Comparison of ENCODE assay signal across 8 cellular contexts in genomic region chr17:80264048-80264792, GRCh38. TPM values are rescaled to one million over a fixed set of nuclear protein-coding genes. Genes with fewer than 3 reads are reported as not detected.
A peak's percentile ranks its signal among the peaks of the same experiment; 100 is the strongest.
DNase-seq lines count a peak whose midpoint lies in the region; TF ChIP-seq lines count a peak whose summit lies in the region.

No MANE protein-coding gene starts in this region.

- peaks cover 33% of the 10 kb centered on the region for H3K36me3 ChIP-seq in skeletal muscle satellite cell (ENCODE audit: insufficient read depth, low read length)

- H3K27me3 Mint-ChIP-seq in T-helper 2 cell treated with Interferon-gamma antibody and Interleukin-4, amounts not matched to agents 5 μg/mL and 100 μg/mL, for 36 hours (ENCODE audit: low read depth), result no peaks in the 10 kb centered on the region

- H3K36me3 Mint-ChIP-seq in T-helper 2 cell treated with Interferon-gamma antibody and Interleukin-4, amounts not matched to agents 5 μg/mL and 100 μg/mL, for 36 hours (ENCODE audit: low read depth), result peaks cover 32% of the 10 kb centered on the region

- H3K4me1 Mint-ChIP-seq in T-helper 2 cell treated with Interferon-gamma antibody and Interleukin-4, amounts not matched to agents 5 μg/mL and 100 μg/mL, for 36 hours (ENCODE audit: low read depth), result peaks cover 33% of the 10 kb centered on the region

- H3K27ac Mint-ChIP-seq in T-helper 2 cell treated with Interferon-gamma antibody and Interleukin-4, amounts not matched to agents 5 μg/mL and 100 μg/mL, for 36 hours, result peak overlapping the region; percentile 88

- H3K27ac ChIP-seq in dorsolateral prefrontal cortex, result peak overlapping the region in 42 of 59 donors; percentile 0 to 99 (median 57)

- no peak for TF ChIP-seq CTCF in dorsolateral prefrontal cortex (IDR thresholded peaks at IDR 0.05 in 54 of 56, conservative IDR thresholded peaks at IDR 0.05 in 2 of 56; ENCODE audit: low read depth in 1 of 56, partially characterized antibody in 56 of 56)

- H3K4me3 Mint-ChIP-seq in T-helper 2 cell treated with Interferon-gamma antibody and Interleukin-4, amounts not matched to agents 5 μg/mL and 100 μg/mL, for 36 hours, result peak overlapping the region; percentile 100

- peak; percentile 46 for DNase-seq in T-helper 2 cell treated with Interferon-gamma antibody and Interleukin-4, amounts not matched to agents 5 μg/mL and 100 μg/mL, for 36 hours (ENCODE audit: low spot score)
- DNase-seq in dorsolateral prefrontal cortex, result no peak
- DNase-seq in NCI-H526 (lab: John Stamatoyannopoulos, UW), result no peak
- DNase-seq in NCI-H226, result no peak
- no peak for DNase-seq in NCI-H2196 (lab: John Stamatoyannopoulos, UW; ENCODE audit: unreplicated experiment)
- no peak for DNase-seq in NCI-H524 treated with DMSO at 0.1 percent for 48 hours (lab: John Stamatoyannopoulos, UW)

- H3K4me2 ChIP-seq in skeletal muscle satellite cell (ENCODE audit: low read length), result peak overlapping the region; percentile 97

- H3K27me3 ChIP-seq in dorsolateral prefrontal cortex (no peaks in the 10 kb centered on the region), skeletal muscle satellite cell (ENCODE audit: control insufficient read depth, insufficient read depth, low read length) (no peaks in the 10 kb centered on the region)

- peak overlapping the region; percentile 83 for H3K4me3 ChIP-seq in GM08714 (ENCODE audit: low read length)
- peak overlapping the region in 52 of 59 donors; percentile 2 to 67 (median 37) for H3K4me3 ChIP-seq in dorsolateral prefrontal cortex
- no peak overlapping the region for H3K4me3 ChIP-seq in skeletal muscle satellite cell (ENCODE audit: low read length)

- no peaks in the 10 kb centered on the region for H3K9me3 Mint-ChIP-seq in T-helper 2 cell treated with Interferon-gamma antibody and Interleukin-4, amounts not matched to agents 5 μg/mL and 100 μg/mL, for 36 hours

- H3K9ac ChIP-seq in skeletal muscle satellite cell (ENCODE audit: low read depth, low read length), result peak overlapping the region; percentile 24

- peaks cover 33% of the 10 kb centered on the region for H3K4me1 ChIP-seq in skeletal muscle satellite cell (ENCODE audit: control insufficient read depth, insufficient read depth, low read length)

- no peaks in the 10 kb centered on the region for H3K9me3 ChIP-seq in skeletal muscle satellite cell (replicated peaks; ENCODE audit: low read length)

- intact Hi-C loops in dorsolateral prefrontal cortex (cut with DNase I), result loop anchor here in 1 of 2 donors (5.0 kb wide), 1 partner anchor 117 kb away; the partner anchor contains the start of gene EIF4A3

RNA-seq across cellular contexts. Expression of gene RNF213, which starts 3.6 kb away (rescaled TPM):
- 100 to 1,000 TPM in 11 of 120 experiments, 10 to 100 TPM in 109; 39.0 to 137 (median 70.6) TPM for total RNA-seq in dorsolateral prefrontal cortex
- 54.8 and 70.7 TPM in 2 replicates for total RNA-seq in skeletal muscle satellite cell (2012; rRNA removed)

RNA-seq across cellular contexts. Expression of gene SLC26A11, which starts 44.0 kb away (rescaled TPM):
- total RNA-seq in dorsolateral prefrontal cortex, result 10 to 100 TPM; 22.0 to 66.8 (median 39.7) TPM
- 6.3 and 8.5 TPM in 2 replicates for total RNA-seq in skeletal muscle satellite cell (2012; rRNA removed)

RNA-seq across cellular contexts. Expression of gene SGSH, which starts 44.1 kb away (rescaled TPM):
- 10 to 100 TPM; 16.5 to 51.4 (median 26.9) TPM for total RNA-seq in dorsolateral prefrontal cortex
- 11.4 and 17.5 TPM in 2 replicates for total RNA-seq in skeletal muscle satellite cell (2012; rRNA removed)
